Comparison of ENCODE assay signal across 2 cellular contexts in genomic region chr6:147212618-147213017, GRCh38.
TF ChIP-seq lines count a peak whose summit lies in the region.

No MANE protein-coding gene starts in this region.

TF ChIP-seq in GM23338, 12 proteins besides CTCF, POLR2A, EP300 and RAD21 (continued from another document):
- TF ChIP-seq ZNF462 (CRISPR knock-in tag; IDR thresholded peaks at IDR 0.05) (no peak), ZNF114 (CRISPR knock-in tag; IDR thresholded peaks at IDR 0.05) (no peak), NANOG (IDR thresholded peaks at IDR 0.05; ENCODE audit: borderline replicate concordance) (no peak), ZNF331 (CRISPR knock-in tag; IDR thresholded peaks at IDR 0.05; ENCODE audit: low read depth) (no peak), CREB1 (CRISPR knock-in tag; IDR thresholded peaks at IDR 0.05; ENCODE audit: low read depth) (no peak), EZH2 (IDR thresholded peaks at IDR 0.05; ENCODE audit: low read depth, unreplicated experiment) (no peak), JUNB (IDR thresholded peaks at IDR 0.05; ENCODE audit: unreplicated experiment) (no peak), EZH2phosphoT487 (IDR thresholded peaks at IDR 0.05; ENCODE audit: unreplicated experiment) (no peak)
- TF ChIP-seq, protein P1, sequence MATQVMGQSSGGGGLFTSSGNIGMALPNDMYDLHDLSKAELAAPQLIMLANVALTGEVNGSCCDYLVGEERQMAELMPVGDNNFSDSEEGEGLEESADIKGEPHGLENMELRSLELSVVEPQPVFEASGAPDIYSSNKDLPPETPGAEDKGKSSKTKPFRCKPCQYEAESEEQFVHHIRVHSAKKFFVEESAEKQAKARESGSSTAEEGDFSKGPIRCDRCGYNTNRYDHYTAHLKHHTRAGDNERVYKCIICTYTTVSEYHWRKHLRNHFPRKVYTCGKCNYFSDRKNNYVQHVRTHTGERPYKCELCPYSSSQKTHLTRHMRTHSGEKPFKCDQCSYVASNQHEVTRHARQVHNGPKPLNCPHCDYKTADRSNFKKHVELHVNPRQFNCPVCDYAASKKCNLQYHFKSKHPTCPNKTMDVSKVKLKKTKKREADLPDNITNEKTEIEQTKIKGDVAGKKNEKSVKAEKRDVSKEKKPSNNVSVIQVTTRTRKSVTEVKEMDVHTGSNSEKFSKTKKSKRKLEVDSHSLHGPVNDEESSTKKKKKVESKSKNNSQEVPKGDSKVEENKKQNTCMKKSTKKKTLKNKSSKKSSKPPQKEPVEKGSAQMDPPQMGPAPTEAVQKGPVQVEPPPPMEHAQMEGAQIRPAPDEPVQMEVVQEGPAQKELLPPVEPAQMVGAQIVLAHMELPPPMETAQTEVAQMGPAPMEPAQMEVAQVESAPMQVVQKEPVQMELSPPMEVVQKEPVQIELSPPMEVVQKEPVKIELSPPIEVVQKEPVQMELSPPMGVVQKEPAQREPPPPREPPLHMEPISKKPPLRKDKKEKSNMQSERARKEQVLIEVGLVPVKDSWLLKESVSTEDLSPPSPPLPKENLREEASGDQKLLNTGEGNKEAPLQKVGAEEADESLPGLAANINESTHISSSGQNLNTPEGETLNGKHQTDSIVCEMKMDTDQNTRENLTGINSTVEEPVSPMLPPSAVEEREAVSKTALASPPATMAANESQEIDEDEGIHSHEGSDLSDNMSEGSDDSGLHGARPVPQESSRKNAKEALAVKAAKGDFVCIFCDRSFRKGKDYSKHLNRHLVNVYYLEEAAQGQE (IDR thresholded peaks at IDR 0.05; ENCODE audit: unreplicated experiment) = no peak
- TF ChIP-seq, protein P2, sequence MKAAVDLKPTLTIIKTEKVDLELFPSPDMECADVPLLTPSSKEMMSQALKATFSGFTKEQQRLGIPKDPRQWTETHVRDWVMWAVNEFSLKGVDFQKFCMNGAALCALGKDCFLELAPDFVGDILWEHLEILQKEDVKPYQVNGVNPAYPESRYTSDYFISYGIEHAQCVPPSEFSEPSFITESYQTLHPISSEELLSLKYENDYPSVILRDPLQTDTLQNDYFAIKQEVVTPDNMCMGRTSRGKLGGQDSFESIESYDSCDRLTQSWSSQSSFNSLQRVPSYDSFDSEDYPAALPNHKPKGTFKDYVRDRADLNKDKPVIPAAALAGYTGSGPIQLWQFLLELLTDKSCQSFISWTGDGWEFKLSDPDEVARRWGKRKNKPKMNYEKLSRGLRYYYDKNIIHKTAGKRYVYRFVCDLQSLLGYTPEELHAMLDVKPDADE (IDR thresholded peaks at IDR 0.05) = no peak

TF ChIP-seq in K562, 482 proteins besides CTCF, POLR2A, EP300 and RAD21:
- TF ChIP-seq DEAF1 (CRISPR knock-in tag; IDR thresholded peaks at IDR 0.05) (peak; percentile 44; the same call in 1 of the 2 replicates), ZNF57 (CRISPR knock-in tag; IDR thresholded peaks at IDR 0.05) (0 out of 2 replicates have a peak, but pooled peaks have one; percentile 51), CHCHD3 (CRISPR knock-in tag; IDR thresholded peaks at IDR 0.05) (0 out of 2 replicates have a peak, but pooled peaks have one; percentile 4), NONO (IDR thresholded peaks at IDR 0.05; ENCODE audit: low read depth in 2 of 2, low read length in 1 of 2) (peak in 1 of 2 experiments; percentile 15; a peak in 1 of 4 replicates), POLR2H (tag; IDR thresholded peaks at IDR 0.05; ENCODE audit: low read depth) (peak; percentile 12; the same call in 1 of the 2 replicates), ZNF174 (CRISPR knock-in tag; IDR thresholded peaks at IDR 0.05) (0 out of 2 replicates have a peak, but pooled peaks have one; percentile 31), HSF4 (CRISPR knock-in tag; IDR thresholded peaks at IDR 0.05; ENCODE audit: borderline replicate concordance) (no peak), SUPT5H (IDR thresholded peaks at IDR 0.05) (peak; percentile 8; the same call in 1 of the 2 replicates), THAP12 (CRISPR knock-in tag; IDR thresholded peaks at IDR 0.05) (no peak), CREM (IDR thresholded peaks at IDR 0.05; ENCODE audit: low read depth) (no peak), FOXK2 (conservative IDR thresholded peaks at IDR 0.05 in 1 of 2, IDR thresholded peaks at IDR 0.05 in 1 of 2; ENCODE audit: low read depth in 2 of 2) (0 out of 4 replicates have a peak, but pooled peaks of 1 of the 2 experiments have one; percentile 39), SIN3B (IDR thresholded peaks at IDR 0.05; ENCODE audit: low read depth) (no peak), TCF3 (CRISPR knock-in tag; IDR thresholded peaks at IDR 0.05) (0 out of 2 replicates have a peak, but pooled peaks have one; percentile 13), TEAD4 (IDR thresholded peaks at IDR 0.05; ENCODE audit: low read length) (peak; percentile 21; the same call in 1 of the 2 replicates), TEAD4 (CRISPR knock-in tag; IDR thresholded peaks at IDR 0.05; ENCODE audit: borderline replicate concordance) (no peak), DDX20 (tag; IDR thresholded peaks at IDR 0.05; ENCODE audit: low read depth) (no peak), POLR2B (IDR thresholded peaks at IDR 0.05; ENCODE audit: low read depth, partially characterized antibody) (peak; percentile 25), TFE3 (CRISPR knock-in tag; IDR thresholded peaks at IDR 0.05) (peak; percentile 29; the same call in 1 of the 2 replicates), FOXA3 (CRISPR knock-in tag; conservative IDR thresholded peaks at IDR 0.05 in 1 of 2, IDR thresholded peaks at IDR 0.05 in 1 of 2) (peak in 1 of 2 experiments; percentile 74; a peak in 2 of 4 replicates), ZSCAN32 (CRISPR knock-in tag; IDR thresholded peaks at IDR 0.05) (0 out of 2 replicates have a peak, but pooled peaks have one; percentile 25), ZNF316 (IDR thresholded peaks at IDR 0.05) (no peak)
- TF ChIP-seq, protein P3, sequence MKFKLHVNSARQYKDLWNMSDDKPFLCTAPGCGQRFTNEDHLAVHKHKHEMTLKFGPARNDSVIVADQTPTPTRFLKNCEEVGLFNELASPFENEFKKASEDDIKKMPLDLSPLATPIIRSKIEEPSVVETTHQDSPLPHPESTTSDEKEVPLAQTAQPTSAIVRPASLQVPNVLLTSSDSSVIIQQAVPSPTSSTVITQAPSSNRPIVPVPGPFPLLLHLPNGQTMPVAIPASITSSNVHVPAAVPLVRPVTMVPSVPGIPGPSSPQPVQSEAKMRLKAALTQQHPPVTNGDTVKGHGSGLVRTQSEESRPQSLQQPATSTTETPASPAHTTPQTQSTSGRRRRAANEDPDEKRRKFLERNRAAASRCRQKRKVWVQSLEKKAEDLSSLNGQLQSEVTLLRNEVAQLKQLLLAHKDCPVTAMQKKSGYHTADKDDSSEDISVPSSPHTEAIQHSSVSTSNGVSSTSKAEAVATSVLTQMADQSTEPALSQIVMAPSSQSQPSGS (CRISPR knock-in tag; IDR thresholded peaks at IDR 0.05) = no peak
- TF ChIP-seq, protein P4, sequence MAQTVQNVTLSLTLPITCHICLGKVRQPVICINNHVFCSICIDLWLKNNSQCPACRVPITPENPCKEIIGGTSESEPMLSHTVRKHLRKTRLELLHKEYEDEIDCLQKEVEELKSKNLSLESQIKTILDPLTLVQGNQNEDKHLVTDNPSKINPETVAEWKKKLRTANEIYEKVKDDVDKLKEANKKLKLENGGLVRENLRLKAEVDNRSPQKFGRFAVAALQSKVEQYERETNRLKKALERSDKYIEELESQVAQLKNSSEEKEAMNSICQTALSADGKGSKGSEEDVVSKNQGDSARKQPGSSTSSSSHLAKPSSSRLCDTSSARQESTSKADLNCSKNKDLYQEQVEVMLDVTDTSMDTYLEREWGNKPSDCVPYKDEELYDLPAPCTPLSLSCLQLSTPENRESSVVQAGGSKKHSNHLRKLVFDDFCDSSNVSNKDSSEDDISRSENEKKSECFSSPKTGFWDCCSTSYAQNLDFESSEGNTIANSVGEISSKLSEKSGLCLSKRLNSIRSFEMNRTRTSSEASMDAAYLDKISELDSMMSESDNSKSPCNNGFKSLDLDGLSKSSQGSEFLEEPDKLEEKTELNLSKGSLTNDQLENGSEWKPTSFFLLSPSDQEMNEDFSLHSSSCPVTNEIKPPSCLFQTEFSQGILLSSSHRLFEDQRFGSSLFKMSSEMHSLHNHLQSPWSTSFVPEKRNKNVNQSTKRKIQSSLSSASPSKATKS (CRISPR knock-in tag; IDR thresholded peaks at IDR 0.05) = 0 out of 2 replicates have a peak, but pooled peaks have one; percentile 23
